Comparison of ENCODE assay signal across 15 cellular contexts in genomic region chrX:9327747-9328145, GRCh38.
A peak's percentile ranks its signal among the peaks of the same experiment; 100 is the strongest.
DNase-seq lines count a peak whose midpoint lies in the region; ATAC-seq and TF ChIP-seq lines count a peak whose summit lies in the region.
"Had no signal": no experiment of that assay in that cellular context is flagged by ENCODE, and none has a peak within 500 bp of the region (broad histone marks: within the 10 kb centered on the region; RNA-seq: fewer than 3 reads in every experiment).

No MANE protein-coding gene starts in this region.

- H3K79me2 ChIP-seq in GM23248 (ENCODE audit: insufficient read depth): no peaks in the 10 kb centered on the region

- H3K4me2 ChIP-seq in GM23248 (ENCODE audit: unreplicated experiment): no peak overlapping the region

- ATAC-seq in left cardiac atrium: no peak
- no peak for ATAC-seq in GM18861 (IDR thresholded peaks at IDR 0.05; ENCODE audit: unreplicated experiment)

- no peak overlapping the region for H2AFZ ChIP-seq in GM23248

- H3K4me3 ChIP-seq in GM23248 (no peak overlapping the region), fibroblast of the aortic adventitia (ENCODE audit: low read depth, low read length) (no peak overlapping the region)
- H3K4me3 ChIP-seq: left ventricle myocardium inferior had no signal

- no peaks in the 10 kb centered on the region for H4K20me1 ChIP-seq in GM23248 (ENCODE audit: insufficient read depth)

- no peaks in the 10 kb centered on the region for H3F3A ChIP-seq in GM23248 (ENCODE audit: insufficient read depth)

- no peaks in the 10 kb centered on the region for H3K9me3 ChIP-seq in GM23248 (ENCODE audit: low read depth)
- H3K9me3 ChIP-seq: left ventricle myocardium inferior had no signal

- in situ Hi-C loops in GM23248 (cut with MboI): no loop called here

- no peak for TF ChIP-seq CTCF in fibroblast of the aortic adventitia (IDR thresholded peaks at IDR 0.05; ENCODE audit: insufficient read depth, low read length)

- no peaks in the 10 kb centered on the region for H3K27me3 ChIP-seq in GM23248 (replicated peaks; ENCODE audit: insufficient read depth)

- H3K36me3 ChIP-seq in GM23248 (ENCODE audit: low read depth): no peaks in the 10 kb centered on the region
- H3K36me3 ChIP-seq: left ventricle myocardium inferior had no signal

- H3K9me2 ChIP-seq in GM23248 (ENCODE audit: insufficient read depth): no peaks in the 10 kb centered on the region

- H3K27ac ChIP-seq in GM23248: no peak overlapping the region
- H3K27ac ChIP-seq in caudate nucleus (ENCODE audit: low read depth, low read length): no peak overlapping the region
- H3K27ac ChIP-seq: left ventricle myocardium inferior had no signal

- H3K4me1 ChIP-seq in GM23248 (ENCODE audit: insufficient read depth): no peaks in the 10 kb centered on the region; the same call in 1 of the 2 replicates
- H3K4me1 ChIP-seq: left ventricle myocardium inferior had no signal

- intact Hi-C loops in left cardiac atrium (cut with DNase I): no loop called here

- no peak overlapping the region for H3K9ac ChIP-seq in GM23248

- DNase-seq in A172 (ENCODE audit: low spot score): peak; percentile 80
- DNase-seq in GM23248: peak; percentile 57
- peak; percentile 48 for DNase-seq in SW480 (ENCODE audit: low spot score)
- peak; percentile 64 for DNase-seq in fibroblast of the aortic adventitia (ENCODE audit: low read depth)
- no peak for DNase-seq in NCI-H2107 treated with DMSO at 0.1 percent for 48 hours (lab: John Stamatoyannopoulos, UW; ENCODE audit: unreplicated experiment)
- no peak for DNase-seq in left cardiac atrium
- DNase-seq in caudate nucleus (lab: John Stamatoyannopoulos, UW): no peak
- DNase-seq: activated CD4-positive, alpha-beta T cell treated with anti-CD3 and anti-CD28 coated beads, Interleukin-2, amount 10 ng/mL, durations not matched to agents 7 days and 5 days; activated T-cell treated with anti-CD3 and anti-CD28 coated beads, Interleukin-2, amount 50 U/mL, for 24 hours; Calu3; hypothalamus; left ventricle myocardium inferior; naive B cell; NCI-H1105 had no signal

- WGBS in GM23248 (ENCODE audit: low coverage in 1 of 2, low lambda C conversion rate in 2 of 2, missing lambda C conversion rate in 2 of 2), 2 experiments: 36 to 56% methylated on average over 5 of the region's 5 CpGs

Comparison
In these comparisons a context has a peak if more than half of its experiments do, and no peak if none do; other contexts are left out.
1. DNase-seq: peak in A172 (single experiment), GM23248 (single experiment), SW480 (single experiment) and fibroblast of the aortic adventitia (single experiment); none in NCI-H2107 treated with DMSO at 0.1 percent for 48 hours (single experiment), left cardiac atrium (single experiment) and caudate nucleus (0 of 61).